ENCODE assay signal across 10 cellular contexts in genomic region chr10:60236869-60237524, GRCh38.
DNase-seq lines count a peak whose midpoint lies in the region; ATAC-seq, FAIRE-seq and TF ChIP-seq lines count a peak whose summit lies in the region.
"Had no signal": no experiment of that assay in that cellular context is flagged by ENCODE, and none has a peak within 500 bp of the region (broad histone marks: within the 10 kb centered on the region; RNA-seq: fewer than 3 reads in every experiment).

No MANE protein-coding gene starts in this region.

- peaks cover 3% of the 10 kb centered on the region; the same call in 1 of the 2 replicates for H3K4me1 ChIP-seq in GM23248 (ENCODE audit: insufficient read depth)
- peaks cover 16% of the 10 kb centered on the region for H3K4me1 ChIP-seq in GM12878 (ENCODE audit: control insufficient read depth, insufficient read depth, low read length)
- H3K4me1 ChIP-seq: parathyroid adenoma had no signal

- 67% methylated on average over 9 of the region's 9 CpGs for WGBS in GM23248 (ENCODE audit: low coverage in 1 of 2, low lambda C conversion rate in 2 of 2, missing lambda C conversion rate in 2 of 2), 2 experiments
- WGBS in GM12878 (ENCODE audit: insufficient coverage, insufficient replicate concordance, low lambda C conversion rate, missing lambda C conversion rate) = 4% methylated on average over 9 of the region's 9 CpGs

- peak; percentile 57 for FAIRE-seq in GM12878 (lab: Jason Lieb, UNC)
- FAIRE-seq: A204.1 had no signal

- H3K36me3 ChIP-seq in GM23248 (ENCODE audit: low read depth) (no peaks in the 10 kb centered on the region), MG63 (no peaks in the 10 kb centered on the region), GM12878 (ENCODE audit: control insufficient read depth in 2 of 2, insufficient read depth in 2 of 2, low read length in 1 of 2) (no peaks in the 10 kb centered on the region)

- H3K4me3 ChIP-seq in GM23248 (no peak overlapping the region), MG63 (no peak overlapping the region), GM12878 (no peak overlapping the region; the same call in 1 of the 2 replicates)

- BruUV-seq in GM12878 (replicated peaks; lab: Mats Ljungman, UMichigan) = no TSS peak

- intact Hi-C loops in GM12878 (cut with micrococcal nuclease; ENCODE audit: unreplicated experiment) = loop anchor here (2.0 to 10.0 kb wide), 5 partner anchors 100 to 538 kb away; partner anchors contain the start of genes CCDC6 and CDK1

- H3F3A ChIP-seq in GM23248 (ENCODE audit: insufficient read depth) = no peaks in the 10 kb centered on the region

- no peak overlapping the region for H3K4me3 Mint-ChIP-seq in mesothelial cell of epicardium

- no peak overlapping the region for H3K27ac ChIP-seq in GM23248
- peak overlapping the region; percentile 65 for H3K27ac ChIP-seq in GM12878 (ENCODE audit: control insufficient read depth, insufficient read depth)
- H3K27ac ChIP-seq: parathyroid adenoma had no signal

- H4K20me1 ChIP-seq in GM23248 (ENCODE audit: insufficient read depth) (no peaks in the 10 kb centered on the region), GM12878 (ENCODE audit: control insufficient read depth, insufficient read depth) (no peaks in the 10 kb centered on the region)

- SMC1A ChIA-PET in GM12878 (lab: Charles Lee; ENCODE audit: uncharacterized antibody, unreplicated experiment) = interaction anchor here (1.1 to 4.4 kb wide), 14 partner anchors 12 to 412 kb away, joined by 3 to 40 read pairs (median 10); no protein-coding TSS in a partner anchor

- in situ Hi-C loops in GM23248 (cut with MboI) = loop anchor here (10.0 kb wide), 1 partner anchor 198 kb away; no protein-coding TSS in a partner anchor
- in situ Hi-C loops in GM12878 (cut with MboI) = loop anchor here (5.0 kb wide), 1 partner anchor 195 kb away; no protein-coding TSS in a partner anchor

- H3K27me3 ChIP-seq in GM23248 (replicated peaks; ENCODE audit: insufficient read depth) (no peaks in the 10 kb centered on the region), MG63 (no peaks in the 10 kb centered on the region), GM12878 (replicated peaks in 1 of 2; ENCODE audit: control insufficient read depth in 2 of 2, insufficient read depth in 2 of 2, low read length in 1 of 2) (no peaks in the 10 kb centered on the region)

- H3K9me3 ChIP-seq in GM23248 (ENCODE audit: low read depth) (no peaks in the 10 kb centered on the region), MG63 (no peaks in the 10 kb centered on the region), GM12878 (replicated peaks; ENCODE audit: control insufficient read depth, insufficient read depth, low read length) (no peaks in the 10 kb centered on the region)

- DNase-seq in NCI-H2029 treated with DMSO at 0.1 percent for 48 hours (lab: John Stamatoyannopoulos, UW) (peak; percentile 3), NCI-H2029 (lab: John Stamatoyannopoulos, UW) (no peak), GM23248 (peak; percentile 71), MG63 (peak; percentile 11), GM12878 (ENCODE audit: low read depth, low spot score) (peak; percentile 95), mesothelial cell of epicardium (ENCODE audit: low spot score in 2 of 2, unreplicated experiment in 2 of 2) (no peak), NCI-H748 treated with DMSO at 0.1 percent for 48 hours (lab: John Stamatoyannopoulos, UW) (no peak), NCI-H128 (lab: John Stamatoyannopoulos, UW; ENCODE audit: unreplicated experiment) (no peak)

- no peak overlapping the region for H3K4me2 ChIP-seq in GM23248 (ENCODE audit: unreplicated experiment)
- peak overlapping the region; percentile 96 for H3K4me2 ChIP-seq in GM12878 (ENCODE audit: control insufficient read depth, insufficient read depth)

- TF ChIP-seq POLR2A in GM12878 (IDR thresholded peaks at IDR 0.05; ENCODE audit: low read depth, low read length) = no peak

- peaks cover 28% of the 10 kb centered on the region for H3K4me1 Mint-ChIP-seq in mesothelial cell of epicardium

- POLR2A ChIA-PET in GM12878 (lab: Charles Lee) = interaction anchor here (0.6 kb wide), 1 partner anchor 245 kb away, joined by 4 read pairs; no protein-coding TSS in a partner anchor

- H3K36me3 Mint-ChIP-seq in mesothelial cell of epicardium = peaks cover 9% of the 10 kb centered on the region

- H3K79me2 ChIP-seq in GM23248 (ENCODE audit: insufficient read depth) = no peaks in the 10 kb centered on the region
- no peaks in the 10 kb centered on the region for H3K79me2 ChIP-seq in GM12878 (ENCODE audit: control insufficient read depth, insufficient read depth, low read length)
- H3K79me2 ChIP-seq: parathyroid adenoma had no signal

- TF ChIP-seq RAD21 in GM12878 (IDR thresholded peaks at IDR 0.05; ENCODE audit: insufficient read depth, low read depth, low read length) = no peak

- no peaks in the 10 kb centered on the region for H3K9me3 Mint-ChIP-seq in mesothelial cell of epicardium

- ATAC-seq in GM12878 = peak; percentile 92

- TF ChIP-seq CTCF in GM12878 (IDR thresholded peaks at IDR 0.05 in 2 of 3, conservative IDR thresholded peaks at IDR 0.05 in 1 of 3; ENCODE audit: control insufficient read depth in 2 of 3, extremely low read depth in 1 of 3, insufficient read depth in 1 of 3, low read depth in 3 of 3, low read length in 3 of 3) = no peak
- no peak for TF ChIP-seq CTCF in mesothelial cell of epicardium (IDR thresholded peaks at IDR 0.05; ENCODE audit: unreplicated experiment)

- H2AFZ ChIP-seq in GM23248 (peak overlapping the region; percentile 32; the same call in 1 of the 2 replicates), GM12878 (ENCODE audit: control insufficient read depth, low read depth, low read length) (peak overlapping the region; percentile 79)
- H2AFZ ChIP-seq: parathyroid adenoma had no signal

- CTCF ChIA-PET in GM12878 (lab: Yijun Ruan, JAX) = interaction anchor here (0.8 to 4.0 kb wide), 18 partner anchors 12 to 409 kb away, joined by 3 to 57 read pairs (median 8); no protein-coding TSS in a partner anchor

- H3K27me3 Mint-ChIP-seq in mesothelial cell of epicardium (ENCODE audit: low read depth) = no peaks in the 10 kb centered on the region

- RAD21 ChIA-PET in GM12878 (lab: Charles Lee; ENCODE audit: unreplicated experiment) = interaction anchor here (1.0 to 3.5 kb wide), 10 partner anchors 22 to 372 kb away, joined by 3 to 44 read pairs (median 6); no protein-coding TSS in a partner anchor

- peak overlapping the region; percentile 42 for H3K27ac Mint-ChIP-seq in mesothelial cell of epicardium

- peak; percentile 93 to 97 for TF ChIP-seq EP300 in GM12878 (IDR thresholded peaks at IDR 0.05; ENCODE audit: borderline replicate concordance in 1 of 2, control insufficient read depth in 1 of 2, low read depth in 2 of 2, low read length in 2 of 2)

- H3K9me2 ChIP-seq in GM23248 (ENCODE audit: insufficient read depth) = no peaks in the 10 kb centered on the region

- H3K9ac ChIP-seq in GM23248 = no peak overlapping the region
- peak overlapping the region; percentile 41; the same call in 1 of the 2 replicates for H3K9ac ChIP-seq in GM12878 (ENCODE audit: control insufficient read depth, insufficient read depth, low read length)
- H3K9ac ChIP-seq: parathyroid adenoma had no signal

TF ChIP-seq in GM12878, 131 proteins besides CTCF, POLR2A, EP300 and RAD21 (continues in another document):
- TF ChIP-seq ETV6 (conservative IDR thresholded peaks at IDR 0.05 in 1 of 2, IDR thresholded peaks at IDR 0.05 in 1 of 2; ENCODE audit: borderline replicate concordance in 1 of 2, low read depth in 1 of 2) (peak in 1 of 2 experiments; percentile 88; a peak in 2 of 4 replicates), IKZF1 (conservative IDR thresholded peaks at IDR 0.05) (peak; percentile 97), KDM1A (IDR thresholded peaks at IDR 0.05; ENCODE audit: borderline replicate concordance) (no peak), RBBP5 (conservative IDR thresholded peaks at IDR 0.05) (no peak), NRF1 (conservative IDR thresholded peaks at IDR 0.05; ENCODE audit: low read depth, low read length) (no peak), YBX1 (IDR thresholded peaks at IDR 0.05) (no peak), ATF7 (IDR thresholded peaks at IDR 0.05; ENCODE audit: low read depth) (peak; percentile 89), RCOR1 (conservative IDR thresholded peaks at IDR 0.05; ENCODE audit: low read depth, low read length) (peak; percentile 95; the same call in 1 of the 2 replicates), ZBED1 (IDR thresholded peaks at IDR 0.05; ENCODE audit: borderline replicate concordance) (peak; percentile 45; the same call in 1 of the 2 replicates), GABPA (IDR thresholded peaks at IDR 0.05; ENCODE audit: low read depth) (0 out of 2 replicates have a peak, but pooled peaks have one; percentile 30)
- TF ChIP-seq, protein P1, sequence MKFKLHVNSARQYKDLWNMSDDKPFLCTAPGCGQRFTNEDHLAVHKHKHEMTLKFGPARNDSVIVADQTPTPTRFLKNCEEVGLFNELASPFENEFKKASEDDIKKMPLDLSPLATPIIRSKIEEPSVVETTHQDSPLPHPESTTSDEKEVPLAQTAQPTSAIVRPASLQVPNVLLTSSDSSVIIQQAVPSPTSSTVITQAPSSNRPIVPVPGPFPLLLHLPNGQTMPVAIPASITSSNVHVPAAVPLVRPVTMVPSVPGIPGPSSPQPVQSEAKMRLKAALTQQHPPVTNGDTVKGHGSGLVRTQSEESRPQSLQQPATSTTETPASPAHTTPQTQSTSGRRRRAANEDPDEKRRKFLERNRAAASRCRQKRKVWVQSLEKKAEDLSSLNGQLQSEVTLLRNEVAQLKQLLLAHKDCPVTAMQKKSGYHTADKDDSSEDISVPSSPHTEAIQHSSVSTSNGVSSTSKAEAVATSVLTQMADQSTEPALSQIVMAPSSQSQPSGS (IDR thresholded peaks at IDR 0.05; ENCODE audit: low read length) = peak; percentile 94
- TF ChIP-seq, protein P2, sequence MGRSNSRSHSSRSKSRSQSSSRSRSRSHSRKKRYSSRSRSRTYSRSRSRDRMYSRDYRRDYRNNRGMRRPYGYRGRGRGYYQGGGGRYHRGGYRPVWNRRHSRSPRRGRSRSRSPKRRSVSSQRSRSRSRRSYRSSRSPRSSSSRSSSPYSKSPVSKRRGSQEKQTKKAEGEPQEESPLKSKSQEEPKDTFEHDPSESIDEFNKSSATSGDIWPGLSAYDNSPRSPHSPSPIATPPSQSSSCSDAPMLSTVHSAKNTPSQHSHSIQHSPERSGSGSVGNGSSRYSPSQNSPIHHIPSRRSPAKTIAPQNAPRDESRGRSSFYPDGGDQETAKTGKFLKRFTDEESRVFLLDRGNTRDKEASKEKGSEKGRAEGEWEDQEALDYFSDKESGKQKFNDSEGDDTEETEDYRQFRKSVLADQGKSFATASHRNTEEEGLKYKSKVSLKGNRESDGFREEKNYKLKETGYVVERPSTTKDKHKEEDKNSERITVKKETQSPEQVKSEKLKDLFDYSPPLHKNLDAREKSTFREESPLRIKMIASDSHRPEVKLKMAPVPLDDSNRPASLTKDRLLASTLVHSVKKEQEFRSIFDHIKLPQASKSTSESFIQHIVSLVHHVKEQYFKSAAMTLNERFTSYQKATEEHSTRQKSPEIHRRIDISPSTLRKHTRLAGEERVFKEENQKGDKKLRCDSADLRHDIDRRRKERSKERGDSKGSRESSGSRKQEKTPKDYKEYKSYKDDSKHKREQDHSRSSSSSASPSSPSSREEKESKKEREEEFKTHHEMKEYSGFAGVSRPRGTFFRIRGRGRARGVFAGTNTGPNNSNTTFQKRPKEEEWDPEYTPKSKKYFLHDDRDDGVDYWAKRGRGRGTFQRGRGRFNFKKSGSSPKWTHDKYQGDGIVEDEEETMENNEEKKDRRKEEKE (IDR thresholded peaks at IDR 0.05) = no peak

Comparison
In these comparisons a context has a peak if more than half of its experiments do, and no peak if none do; other contexts are left out.
1. DNase-seq: peak in NCI-H2029 treated with DMSO at 0.1 percent for 48 hours (single experiment), GM23248 (single experiment), MG63 (single experiment) and GM12878 (single experiment); none in NCI-H2029 (single experiment), mesothelial cell of epicardium (0 of 2), NCI-H748 treated with DMSO at 0.1 percent for 48 hours (single experiment) and NCI-H128 (single experiment).